ENCODE assay signal across 1 cellular context in the genomic region with DNA sequence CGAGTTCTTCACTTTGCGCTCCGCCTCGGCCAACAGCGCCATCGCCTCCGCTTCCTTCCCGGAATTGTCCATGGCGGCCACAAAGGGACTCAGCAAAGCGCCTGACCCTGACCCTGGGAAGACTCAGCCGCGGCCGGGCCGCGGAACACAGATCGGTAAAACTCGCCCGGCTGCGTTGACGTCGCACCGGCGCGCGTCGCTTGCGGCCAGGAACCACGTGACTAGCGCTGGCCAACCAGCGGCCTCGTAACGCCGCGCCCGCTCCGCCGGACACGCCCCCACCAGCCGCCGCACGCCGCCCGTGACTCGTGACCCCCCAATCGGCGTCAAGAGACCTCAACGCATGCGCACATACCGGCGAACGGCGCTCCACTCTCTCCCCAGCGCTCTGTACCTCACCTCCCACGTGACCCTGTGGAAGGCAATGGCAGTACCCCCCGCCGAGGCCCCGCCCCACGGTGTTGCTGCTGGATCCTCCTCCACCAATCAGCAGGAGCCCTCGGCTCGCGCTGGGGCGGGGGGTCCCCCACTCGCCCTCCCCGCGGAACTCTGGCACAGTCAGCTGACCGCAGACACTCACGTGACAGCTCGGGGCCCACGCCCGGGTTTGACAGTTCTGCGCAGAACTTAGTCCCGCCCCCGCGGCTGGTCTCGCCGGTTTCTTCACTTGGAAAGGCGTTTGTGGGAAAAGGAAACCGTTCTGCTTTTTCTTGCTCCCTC.
TF ChIP-seq lines count a peak whose summit lies in the region.

NAPA (minus strand) TSS at position 195 of the 720 bp plus-strand sequence; CDS start at position 72, 123 bp downstream.

TF ChIP-seq in HepG2, 621 proteins besides CTCF, POLR2A, EP300 and RAD21 (continued from another document and continues in another):
- TF ChIP-seq ZNF407 (CRISPR knock-in tag; IDR thresholded peaks at IDR 0.05; ENCODE audit: not compliant biosample characterization) (no peak), ZNF777 (CRISPR knock-in tag; IDR thresholded peaks at IDR 0.05) (no peak), HNRNPK (IDR thresholded peaks at IDR 0.05; ENCODE audit: low read depth, low read length, poor library complexity, severe bottlenecking) (peak; percentile 45), ZFP36 (IDR thresholded peaks at IDR 0.05; ENCODE audit: borderline replicate concordance, low read depth, low read length, partially characterized antibody) (no peak), DNMT3B (CRISPR knock-in tag; conservative IDR thresholded peaks at IDR 0.05) (no peak), ZBTB1 (CRISPR knock-in tag; IDR thresholded peaks at IDR 0.05; ENCODE audit: borderline replicate concordance) (no peak), MED1 (CRISPR knock-in tag; IDR thresholded peaks at IDR 0.05) (peak; percentile 27), FUBP1 (CRISPR knock-in tag; IDR thresholded peaks at IDR 0.05; ENCODE audit: borderline replicate concordance) (no peak), ZFP90 (CRISPR knock-in tag; IDR thresholded peaks at IDR 0.05; ENCODE audit: borderline replicate concordance) (no peak; the same call in 1 of the 2 replicates), KMT2A (CRISPR knock-in tag; IDR thresholded peaks at IDR 0.05) (peak; percentile 49; the same call in 1 of the 2 replicates), REL (CRISPR knock-in tag; conservative IDR thresholded peaks at IDR 0.05) (0 out of 2 replicates have a peak, but pooled peaks have one; percentile 41), ZNF256 (CRISPR knock-in tag; conservative IDR thresholded peaks at IDR 0.05) (peak; percentile 12; the same call in 1 of the 2 replicates), SMAD3 (CRISPR knock-in tag; IDR thresholded peaks at IDR 0.05) (peak; percentile 45), MAFF (IDR thresholded peaks at IDR 0.05; ENCODE audit: low read depth, low read length) (no peak), NFYB (CRISPR knock-in tag; IDR thresholded peaks at IDR 0.05) (peak; percentile 86), HOMEZ (CRISPR knock-in tag; IDR thresholded peaks at IDR 0.05; ENCODE audit: low read depth) (peak; percentile 38; the same call in 1 of the 2 replicates), AGO1 (IDR thresholded peaks at IDR 0.05; ENCODE audit: low read depth, low read length, poor library complexity, severe bottlenecking) (peak; percentile 73), ZNF496 (CRISPR knock-in tag; IDR thresholded peaks at IDR 0.05; ENCODE audit: insufficient replicate concordance) (no peak), ZSCAN31 (CRISPR knock-in tag; IDR thresholded peaks at IDR 0.05; ENCODE audit: low read depth) (peak; percentile 91), AKNA (CRISPR knock-in tag; IDR thresholded peaks at IDR 0.05; ENCODE audit: borderline replicate concordance) (no peak), SIN3B (IDR thresholded peaks at IDR 0.05; ENCODE audit: low read length) (0 out of 2 replicates have a peak, but pooled peaks have one; percentile 29), ZSCAN9 (CRISPR knock-in tag; IDR thresholded peaks at IDR 0.05; ENCODE audit: borderline replicate concordance) (no peak), ZNF557 (CRISPR knock-in tag; IDR thresholded peaks at IDR 0.05) (no peak), RFX1 (IDR thresholded peaks at IDR 0.05) (0 out of 2 replicates have a peak, but pooled peaks have one; percentile 6), NR2F1 (CRISPR knock-in tag; IDR thresholded peaks at IDR 0.05) (0 out of 4 replicates have a peak, but pooled peaks of 1 of the 2 experiments have one; percentile 43), ZNF329 (CRISPR knock-in tag; IDR thresholded peaks at IDR 0.05; ENCODE audit: low read depth) (no peak), FLYWCH1 (CRISPR knock-in tag; IDR thresholded peaks at IDR 0.05) (no peak), THYN1 (CRISPR knock-in tag; IDR thresholded peaks at IDR 0.05; ENCODE audit: borderline replicate concordance, low read depth) (no peak), ZNF691 (CRISPR knock-in tag; IDR thresholded peaks at IDR 0.05; ENCODE audit: borderline replicate concordance, low read depth) (no peak; the same call in 1 of the 2 replicates), ZNF263 (CRISPR knock-in tag; IDR thresholded peaks at IDR 0.05) (peak; percentile 37; the same call in 1 of the 2 replicates), ZNF720 (CRISPR knock-in tag; IDR thresholded peaks at IDR 0.05) (no peak)
- TF ChIP-seq, protein P1, sequence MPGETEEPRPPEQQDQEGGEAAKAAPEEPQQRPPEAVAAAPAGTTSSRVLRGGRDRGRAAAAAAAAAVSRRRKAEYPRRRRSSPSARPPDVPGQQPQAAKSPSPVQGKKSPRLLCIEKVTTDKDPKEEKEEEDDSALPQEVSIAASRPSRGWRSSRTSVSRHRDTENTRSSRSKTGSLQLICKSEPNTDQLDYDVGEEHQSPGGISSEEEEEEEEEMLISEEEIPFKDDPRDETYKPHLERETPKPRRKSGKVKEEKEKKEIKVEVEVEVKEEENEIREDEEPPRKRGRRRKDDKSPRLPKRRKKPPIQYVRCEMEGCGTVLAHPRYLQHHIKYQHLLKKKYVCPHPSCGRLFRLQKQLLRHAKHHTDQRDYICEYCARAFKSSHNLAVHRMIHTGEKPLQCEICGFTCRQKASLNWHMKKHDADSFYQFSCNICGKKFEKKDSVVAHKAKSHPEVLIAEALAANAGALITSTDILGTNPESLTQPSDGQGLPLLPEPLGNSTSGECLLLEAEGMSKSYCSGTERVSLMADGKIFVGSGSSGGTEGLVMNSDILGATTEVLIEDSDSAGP (CRISPR knock-in tag; IDR thresholded peaks at IDR 0.05; ENCODE audit: borderline replicate concordance) = peak; percentile 81; the same call in 1 of the 2 replicates
- TF ChIP-seq, protein P2, sequence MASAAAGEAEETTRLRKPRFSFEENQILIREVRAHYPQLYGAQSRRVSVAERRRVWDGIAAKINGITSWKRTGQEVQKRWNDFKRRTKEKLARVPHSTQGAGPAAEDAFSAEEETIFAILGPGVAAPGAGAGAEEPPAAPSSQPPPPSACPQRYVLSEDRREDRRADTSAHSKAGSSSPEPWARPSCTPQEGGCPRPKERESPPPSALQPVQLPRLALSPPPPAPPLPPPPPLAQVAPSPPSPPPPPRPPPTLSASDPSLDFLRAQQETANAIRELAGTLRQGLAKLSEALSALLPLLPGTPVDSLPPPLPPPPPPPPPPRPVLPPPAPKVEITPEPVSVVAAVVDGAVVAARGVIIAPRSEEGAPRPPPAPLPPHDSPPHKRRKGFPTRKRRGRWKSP (CRISPR knock-in tag; IDR thresholded peaks at IDR 0.05) = peak; percentile 68; the same call in 1 of the 2 replicates
